ENCODE assay signal across 8 cellular contexts in genomic region chr15:77497108-77497737, GRCh38.
A peak's percentile ranks its signal among the peaks of the same experiment; 100 is the strongest.
DNase-seq lines count a peak whose midpoint lies in the region; ATAC-seq and TF ChIP-seq lines count a peak whose summit lies in the region.

No MANE protein-coding gene starts in this region.

- H2BK12ac ChIP-seq in H9 (ENCODE audit: insufficient read length, low read depth, low read length): no peak overlapping the region

- 0 out of 2 replicates have a peak overlapping the region, but pooled peaks have one; percentile 58 for H3K14ac ChIP-seq in H9 (ENCODE audit: insufficient read depth, low read length)

- no peak for TF ChIP-seq POLR2A in gastrocnemius medialis (IDR thresholded peaks at IDR 0.05)

- H3K4me1 Mint-ChIP-seq in H9: peaks cover 49 to 51% of the 10 kb centered on the region in 2 experiments
- H3K4me1 Mint-ChIP-seq in stimulated activated effector memory CD8-positive, alpha-beta T cell treated with anti-CD3 and anti-CD28 coated beads, Interleukin-12 subunit alpha, Interleukin-12 subunit beta, amount 100 ng/mL, for 72 hours: peaks cover 16% of the 10 kb centered on the region

- in situ Hi-C loops in gastrocnemius medialis (cut with MboI; ENCODE audit: low sequenced_read_pairs in 4 of 4) (no loop called here), KBM-7 (cut with MboI; ENCODE audit: low pct_unique_long_range_greater_than_20kb, low sequenced_read_pairs) (loop anchor here (25.0 kb wide), 1 partner anchor 310 kb away; no protein-coding TSS in a partner anchor)

- peak; percentile 89 to 93 for ATAC-seq in left cardiac atrium
- ATAC-seq in gastrocnemius medialis: peak; percentile 55 to 74
- ATAC-seq in stimulated activated effector memory CD8-positive, alpha-beta T cell treated with anti-CD3 and anti-CD28 coated beads, Interleukin-12 subunit alpha, Interleukin-12 subunit beta, amount 100 ng/mL, for 72 hours: no peak

- no CpG with 5 or more reads among the region's 7 CpGs for WGBS in H9 (ENCODE audit: extremely low coverage, insufficient read length, low lambda C conversion rate)

- H3K23me2 ChIP-seq in H9 (ENCODE audit: insufficient read length, low read depth, low read length, poor library complexity, severe bottlenecking): no peaks in the 10 kb centered on the region

- H3K23ac ChIP-seq in H9 (ENCODE audit: insufficient read length, low read depth, low read length): no peak overlapping the region

- H3K4me1 ChIP-seq in H9 (ENCODE audit: insufficient read depth, low read length): peaks cover 20% of the 10 kb centered on the region; the same call in 1 of the 2 replicates
- peaks cover 38 to 42% of the 10 kb centered on the region in 2 donors for H3K4me1 ChIP-seq in gastrocnemius medialis

- H3K4me2 ChIP-seq in H9 (ENCODE audit: insufficient read depth, insufficient read length, low read length): no peak overlapping the region

- H4K8ac ChIP-seq in H9 (replicated peaks; ENCODE audit: insufficient read length, low read depth, low read length): no peak overlapping the region

- H3K27ac Mint-ChIP-seq in H9: peak overlapping the region; percentile 60 to 85 (median 76); a peak in 6 of 7 replicates
- no peak overlapping the region for H3K27ac Mint-ChIP-seq in stimulated activated effector memory CD8-positive, alpha-beta T cell treated with anti-CD3 and anti-CD28 coated beads, Interleukin-12 subunit alpha, Interleukin-12 subunit beta, amount 100 ng/mL, for 72 hours

- no peak overlapping the region for H3T11ph ChIP-seq in H9 (ENCODE audit: low read length)

- H4K5ac ChIP-seq in H9 (ENCODE audit: insufficient read length, low read depth, low read length): no peak overlapping the region

- peak overlapping the region in 3 of 4 donors; percentile 4 to 26 (median 18) for H3K4me3 ChIP-seq in gastrocnemius medialis

- H3K36me3 ChIP-seq in gastrocnemius medialis: no peaks in the 10 kb centered on the region

- H3K4me3 Mint-ChIP-seq in H9: no peak overlapping the region
- no peak overlapping the region for H3K4me3 Mint-ChIP-seq in stimulated activated effector memory CD8-positive, alpha-beta T cell treated with anti-CD3 and anti-CD28 coated beads, Interleukin-12 subunit alpha, Interleukin-12 subunit beta, amount 100 ng/mL, for 72 hours

- no peak overlapping the region for H2AFZ ChIP-seq in H9 (ENCODE audit: low read length)

- no peaks in the 10 kb centered on the region for H3K79me2 ChIP-seq in H9 (ENCODE audit: insufficient read depth, low read length)

- peak overlapping the region; percentile 11 for H3K18ac ChIP-seq in H9 (ENCODE audit: insufficient read length, low read depth, low read length)

- no peak overlapping the region for H2BK20ac ChIP-seq in H9 (ENCODE audit: low read depth, low read length, poor library complexity, severe bottlenecking)

- H2BK15ac ChIP-seq in H9 (ENCODE audit: low read depth, low read length): no peak overlapping the region

- no peak overlapping the region for H2BK120ac ChIP-seq in H9 (ENCODE audit: low read depth, low read length, poor library complexity, severe bottlenecking)

- H3K27ac ChIP-seq in H9 (ENCODE audit: insufficient read length, low read depth, low read length) (no peak overlapping the region), gastrocnemius medialis (peak overlapping the region; percentile 66 to 82 (median 74))

- H3K56ac ChIP-seq in H9 (ENCODE audit: insufficient read length, low read depth, low read length): no peak overlapping the region

- H3K27me3 ChIP-seq in H9 (ENCODE audit: insufficient read depth, low read length): no peaks in the 10 kb centered on the region
- H3K27me3 ChIP-seq in gastrocnemius medialis: no peaks in the 10 kb centered on the region

- H3K9me3 Mint-ChIP-seq in H9: no peaks in the 10 kb centered on the region
- H3K9me3 Mint-ChIP-seq in stimulated activated effector memory CD8-positive, alpha-beta T cell treated with anti-CD3 and anti-CD28 coated beads, Interleukin-12 subunit alpha, Interleukin-12 subunit beta, amount 100 ng/mL, for 72 hours: no peaks in the 10 kb centered on the region

- DNase-seq in H9 (peak; percentile 64), T1000 (lab: John Stamatoyannopoulos, UW) (peak; percentile 35), left cardiac atrium (peak; percentile 79), gastrocnemius medialis (peak in 1 of 2 donors; percentile 87), GDM1 (lab: John Stamatoyannopoulos, UW) (no peak), AML-193 (lab: John Stamatoyannopoulos, UW) (no peak), KBM-7 (no peak)
- DNase-seq in stimulated activated effector memory CD8-positive, alpha-beta T cell treated with anti-CD3 and anti-CD28 coated beads, Interleukin-12 subunit alpha, Interleukin-12 subunit beta, amount 100 ng/mL, for 72 hours (ENCODE audit: low spot score in 2 of 2): no peak

- no peak overlapping the region for H3K4ac ChIP-seq in H9 (ENCODE audit: low read depth, low read length)

- no peaks in the 10 kb centered on the region for H4K20me1 ChIP-seq in H9 (ENCODE audit: control insufficient read depth, insufficient read depth, insufficient read length)

- H3K79me1 ChIP-seq in H9 (ENCODE audit: insufficient read depth, low read depth, low read length, poor library complexity, severe bottlenecking): no peaks in the 10 kb centered on the region

- H4K91ac ChIP-seq in H9 (ENCODE audit: insufficient read length, low read depth, low read length): peak overlapping the region; percentile 22

- no peak overlapping the region for H2BK5ac ChIP-seq in H9 (ENCODE audit: insufficient read length, low read length)

- peaks cover 0 to 4% (median 2%) of the 10 kb centered on the region in 3 experiments; a peak in 3 of 7 replicates for H3K36me3 Mint-ChIP-seq in H9 (ENCODE audit: insufficient read depth in 1 of 3, low read depth in 3 of 3)
- peaks cover 4% of the 10 kb centered on the region for H3K36me3 Mint-ChIP-seq in stimulated activated effector memory CD8-positive, alpha-beta T cell treated with anti-CD3 and anti-CD28 coated beads, Interleukin-12 subunit alpha, Interleukin-12 subunit beta, amount 100 ng/mL, for 72 hours

- peak; percentile 17; the same call in 1 of the 3 replicates for TF ChIP-seq CTCF in H9 (conservative IDR thresholded peaks at IDR 0.05)
- peak in 2 of 5 experiments; percentile 25 to 26 for TF ChIP-seq CTCF in gastrocnemius medialis (IDR thresholded peaks at IDR 0.05 in 4 of 5, conservative IDR thresholded peaks at IDR 0.05 in 1 of 5)

- intact Hi-C loops in left cardiac atrium (cut with DNase I): loop anchor here (5.0 to 10.0 kb wide), 4 partner anchors 45 to 380 kb away; partner anchors contain the start of genes HMG20A (in 1 of the 2) and PEAK1 (in 1 of the 2)
- intact Hi-C loops in gastrocnemius medialis (cut with DNase I; ENCODE audit: low total_unique reads): loop anchor here (2.0 to 10.0 kb wide), 4 partner anchors 46 to 390 kb away; partner anchors contain the start of genes HMG20A and PEAK1

- H3K9ac ChIP-seq in H9 (ENCODE audit: extremely low read depth, insufficient read length, low read length): no peak overlapping the region

- H3K9me3 ChIP-seq in H9 (ENCODE audit: control insufficient read depth, low read depth, low read length) (no peaks in the 10 kb centered on the region), gastrocnemius medialis (no peaks in the 10 kb centered on the region)

- no peak overlapping the region for H2AK5ac ChIP-seq in H9 (ENCODE audit: insufficient read length, low read length)

- H3K27me3 Mint-ChIP-seq in H9 (ENCODE audit: low read depth): no peaks in the 10 kb centered on the region; the same call in 1 of the 2 replicates

Comparison
In these comparisons a context has a peak if more than half of its experiments do, and no peak if none do; other contexts are left out.
1. DNase-seq: peak in H9 (single experiment), T1000 (single experiment) and left cardiac atrium (single experiment); none in GDM1 (single experiment), stimulated activated effector memory CD8-positive, alpha-beta T cell treated with anti-CD3 and anti-CD28 coated beads, Interleukin-12 subunit alpha, Interleukin-12 subunit beta, amount 100 ng/mL, for 72 hours (0 of 2), AML-193 (0 of 2) and KBM-7 (single experiment).